Comparison of ENCODE assay signal across 18 cellular contexts in genomic region chr17:56038136-56038535, GRCh38.
"Had no signal": no experiment of that assay in that cellular context is flagged by ENCODE, and none has a peak within 500 bp of the region (broad histone marks: within the 10 kb centered on the region; RNA-seq: fewer than 3 reads in every experiment).

No MANE protein-coding gene starts in this region.

- ATAC-seq: gastroesophageal sphincter; left ventricle myocardium superior; sciatic nerve; stimulated activated naive B cell treated with anti-CD40 and anti-IgM and Interleukin-4, amounts not matched to agents 10 μg/mL and 1 μg/mL and 100 μg/mL, for 72 hours had no signal

- DNase-seq: colonic mucosa; dermis blood vessel endothelial cell; esophagus squamous epithelium; foreskin fibroblast; glutamatergic neuron; left ventricle myocardium superior; mesenchymal stem cell; midbrain; naive B cell; posterior cingulate gyrus; stimulated activated CD4-positive, alpha-beta T cell treated with anti-CD3 and anti-CD28 coated beads, Interleukin-2, amount 100 ng/mL, for 24 hours; stimulated activated CD4-positive, alpha-beta T cell treated with anti-CD3 and anti-CD28 coated beads, Interleukin-4, amount 100 ng/mL, for 4 hours; stimulated activated naive B cell treated with anti-CD40 and anti-IgM and Interleukin-4, amounts not matched to agents 10 μg/mL and 1 μg/mL and 100 μg/mL, for 72 hours; stomach; substantia nigra; transverse colon had no signal
